ENCODE assay signal across 8 cellular contexts in the genomic region with DNA sequence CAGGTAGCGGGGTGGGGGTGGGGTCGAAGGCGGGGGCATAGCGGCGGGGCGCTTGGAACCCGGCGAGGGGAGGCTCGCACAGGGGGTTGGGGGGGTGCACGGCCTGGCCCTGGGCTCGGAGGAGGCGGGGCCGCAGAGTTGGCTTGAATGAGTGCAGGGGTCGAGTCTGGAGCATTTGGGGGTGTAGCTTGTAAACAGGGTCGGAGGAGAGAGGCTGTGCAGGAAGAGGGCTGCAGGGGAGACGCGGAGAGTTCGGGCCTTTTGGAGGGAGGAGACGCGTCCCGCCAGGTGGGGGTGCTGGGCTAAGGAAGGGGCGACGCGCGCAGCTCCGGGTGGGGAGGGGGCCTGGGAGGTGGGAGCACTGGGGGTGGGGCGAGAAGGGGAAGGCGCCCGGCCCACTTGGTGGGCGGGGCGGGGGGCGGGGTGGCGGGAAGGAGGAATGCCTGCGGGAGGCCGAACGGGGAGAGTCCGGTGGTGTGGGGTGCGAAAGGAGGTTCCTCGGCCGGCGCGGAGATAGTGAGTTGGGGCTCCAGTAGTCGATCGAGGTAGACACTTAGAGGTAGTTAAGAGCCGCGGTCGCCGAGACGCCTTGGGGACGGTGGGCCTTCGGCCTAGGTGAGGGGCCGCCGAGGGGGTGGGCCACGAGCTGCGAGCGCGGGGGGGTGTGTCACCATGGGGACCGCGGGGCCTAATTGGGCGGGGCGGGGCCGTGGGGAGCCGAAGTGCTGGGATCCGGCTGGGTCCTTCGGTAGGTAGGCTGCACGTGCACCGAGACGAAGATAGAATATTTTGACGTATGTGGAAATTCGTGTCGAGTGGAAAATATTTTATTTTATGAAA. TPM values are rescaled to one million over a fixed set of nuclear protein-coding genes. Genes with fewer than 3 reads are reported as not detected.
DNase-seq lines count a peak whose midpoint lies in the region; ATAC-seq and TF ChIP-seq lines count a peak whose summit lies in the region.

No MANE protein-coding gene starts in this region.

- H3K27ac Mint-ChIP-seq in activated CD4-positive, alpha-beta memory T cell treated with anti-CD3 and anti-CD28 coated beads for 36 hours: peak overlapping the region; percentile 89

- peaks cover 15% of the 10 kb centered on the region for H3K36me3 Mint-ChIP-seq in activated CD4-positive, alpha-beta memory T cell treated with anti-CD3 and anti-CD28 coated beads for 36 hours

- H3K4me1 Mint-ChIP-seq in activated CD4-positive, alpha-beta memory T cell treated with anti-CD3 and anti-CD28 coated beads for 36 hours (ENCODE audit: low read depth): peaks cover 22% of the 10 kb centered on the region

- no peaks in the 10 kb centered on the region for H3K27me3 Mint-ChIP-seq in activated CD4-positive, alpha-beta memory T cell treated with anti-CD3 and anti-CD28 coated beads for 36 hours

- DNase-seq in AML-193 (lab: John Stamatoyannopoulos, UW) (peak; percentile 54 to 55), NCI-H510A treated with DMSO at 0.1 percent for 48 hours (lab: John Stamatoyannopoulos, UW) (peak; percentile 78), ecto neural progenitor cell (ENCODE audit: low spot score) (peak; percentile 88), lung (ENCODE audit: low spot score) (peak; percentile 73)
- DNase-seq in activated CD4-positive, alpha-beta memory T cell treated with anti-CD3 and anti-CD28 coated beads for 36 hours: peak; percentile 77
- peak; percentile 32 to 49 (median 33) for DNase-seq in stimulated activated CD4-positive, alpha-beta T cell treated with anti-CD3 and anti-CD28 coated beads, TNF-alpha, amount 100 ng/mL, for 48 hours (ENCODE audit: low read depth in 3 of 3)

- 0 to 1% methylated on average over 59 to 71 of the region's 71 CpGs for WGBS in lung, 2 donors

- TF ChIP-seq CTCF in lung (IDR thresholded peaks at IDR 0.05; ENCODE audit: control extremely low read depth, extremely low read depth): no peak

- ATAC-seq in GM19043 (IDR thresholded peaks at IDR 0.05; ENCODE audit: low read depth, unreplicated experiment) (peak; percentile 14), HG03354 (IDR thresholded peaks at IDR 0.05; ENCODE audit: poor library complexity, severe bottlenecking, unreplicated experiment) (peak; percentile 40), lung (ENCODE audit: insufficient read depth, low FRiP score) (peak; percentile 31)

- H3K4me3 Mint-ChIP-seq in activated CD4-positive, alpha-beta memory T cell treated with anti-CD3 and anti-CD28 coated beads for 36 hours: peak overlapping the region; percentile 89

- peak overlapping the region; percentile 87 for H3K4me3 ChIP-seq in lung

- H3K36me3 ChIP-seq in lung (ENCODE audit: control insufficient read depth in 2 of 2, insufficient read depth in 2 of 2, low read length in 2 of 2): no peaks in the 10 kb centered on the region

- H3K27ac ChIP-seq in lung (ENCODE audit: low read depth in 1 of 2, low read length in 1 of 2): peak overlapping the region; percentile 84 to 90

- POLR2A ChIA-PET in activated CD4-positive, alpha-beta memory T cell treated with anti-CD3 and anti-CD28 coated beads for 36 hours (lab: Charles Lee): interaction anchor here (0.5 to 2.3 kb wide), 9 partner anchors 13 to 380 kb away, joined by 3 to 14 read pairs (median 4); partner anchors contain the start of gene FBXO11

- CTCF ChIA-PET in activated CD4-positive, alpha-beta memory T cell treated with anti-CD3 and anti-CD28 coated beads for 36 hours (lab: Charles Lee): interaction anchor here (0.8 to 2.2 kb wide), 5 partner anchors 13 to 263 kb away, joined by 3 to 6 read pairs (median 4); no protein-coding TSS in a partner anchor

- peaks cover 0 to 5% of the 10 kb centered on the region in 2 donors for H3K4me1 ChIP-seq in lung (ENCODE audit: control insufficient read depth in 2 of 2, insufficient read depth in 2 of 2, low read length in 2 of 2)

- no peaks in the 10 kb centered on the region for H3K9me3 ChIP-seq in lung (ENCODE audit: control insufficient read depth in 2 of 2, insufficient read depth in 1 of 2, low read length in 1 of 2)

- intact Hi-C loops in activated CD4-positive, alpha-beta memory T cell treated with anti-CD3 and anti-CD28 coated beads for 36 hours (cut with micrococcal nuclease): loop anchor here (1.0 to 2.0 kb wide), 4 partner anchors 31 to 380 kb away; partner anchors contain the start of genes FBXO11 and MSH2

- no peaks in the 10 kb centered on the region for H3K27me3 ChIP-seq in lung (ENCODE audit: control insufficient read depth, insufficient read depth)

- no peaks in the 10 kb centered on the region for H3K9me3 Mint-ChIP-seq in activated CD4-positive, alpha-beta memory T cell treated with anti-CD3 and anti-CD28 coated beads for 36 hours

RNA-seq across cellular contexts. Expression of gene MSH6, which starts 0.8 kb away (rescaled TPM):
- total RNA-seq in activated CD4-positive, alpha-beta memory T cell treated with anti-CD3 and anti-CD28 coated beads for 36 hours: 100 to 1,000 TPM; 131 to 140 TPM
- total RNA-seq in lung: 10 to 100 TPM; 39.5 to 59.5 TPM
- 10 to 100 TPM in 1 of 2 donors, 1 to 10 TPM in 1; 8.8 to 14.9 TPM for polyA plus RNA-seq in lung

Comparison
In these comparisons a context has a peak if more than half of its experiments do, and no peak if none do; other contexts are left out.
1. Peak in every context shown above with its lines: DNase-seq, ATAC-seq, H3K4me3 ChIP-seq and H3K27ac ChIP-seq.
2. DNase-seq: peak in every context shown above with its lines; median percentile 88 in ecto neural progenitor cell; 78 in NCI-H510A treated with DMSO at 0.1 percent for 48 hours; 77 in activated CD4-positive, alpha-beta memory T cell treated with anti-CD3 and anti-CD28 coated beads for 36 hours; 73 in lung; 54 in AML-193; 33 in stimulated activated CD4-positive, alpha-beta T cell treated with anti-CD3 and anti-CD28 coated beads, TNF-alpha, amount 100 ng/mL, for 48 hours.